ENCODE assay signal across 10 cellular contexts in the genomic region with DNA sequence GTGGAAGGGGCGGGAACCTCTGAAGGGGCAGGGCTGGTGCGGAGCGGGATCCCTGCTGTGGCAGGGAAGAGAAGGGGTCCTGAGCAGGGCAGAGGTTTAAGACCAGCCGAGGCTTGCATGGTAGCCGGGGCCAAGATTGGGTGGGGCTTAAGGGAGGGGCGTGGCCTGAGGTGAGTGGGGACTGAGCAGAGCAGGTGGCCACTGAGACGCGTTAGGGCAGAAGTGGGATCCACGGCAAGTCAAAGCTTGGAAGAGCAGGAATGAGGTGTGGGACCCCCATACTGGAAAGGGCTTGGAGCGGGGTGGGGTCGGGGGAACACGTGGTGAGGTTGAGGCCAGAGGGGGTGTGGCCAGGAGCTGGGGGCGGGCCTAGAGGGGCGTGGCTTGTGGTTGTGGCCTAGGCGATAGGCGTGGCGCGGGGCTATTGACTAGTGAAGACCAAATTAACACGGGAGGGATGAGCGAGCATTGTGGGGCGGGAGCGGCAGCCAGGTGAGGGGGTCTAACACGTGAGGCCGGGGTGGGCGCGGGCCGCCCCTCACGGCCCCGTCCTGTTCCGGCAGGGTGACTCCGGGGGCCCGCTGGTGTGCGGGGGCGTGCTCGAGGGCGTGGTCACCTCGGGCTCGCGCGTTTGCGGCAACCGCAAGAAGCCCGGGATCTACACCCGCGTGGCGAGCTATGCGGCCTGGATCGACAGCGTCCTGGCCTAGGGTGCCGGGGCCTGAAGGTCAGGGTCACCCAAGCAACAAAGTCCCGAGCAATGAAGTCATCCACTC. TPM values are rescaled to one million over a fixed set of nuclear protein-coding genes. Genes with fewer than 3 reads are reported as not detected.
DNase-seq lines count a peak whose midpoint lies in the region; ATAC-seq and TF ChIP-seq lines count a peak whose summit lies in the region.
"Had no signal": no experiment of that assay in that cellular context is flagged by ENCODE, and none has a peak within 500 bp of the region (broad histone marks: within the 10 kb centered on the region; RNA-seq: fewer than 3 reads in every experiment).

No MANE protein-coding gene starts in this region.

- intact Hi-C loops in activated CD4-positive, alpha-beta T cell treated with anti-CD3 and anti-CD28 coated beads, Interleukin-2, amount 10 ng/mL, durations not matched to agents 24 days and 14 days (cut with micrococcal nuclease), result loop anchor here (1.0 to 2.0 kb wide), 3 partner anchors 10 to 120 kb away; no protein-coding TSS in a partner anchor
- intact Hi-C loops in colonic mucosa (cut with DNase I), result loop anchor here (10.0 kb wide), 1 partner anchor 122 kb away; the partner anchor contains the start of gene WDR18

- no peak for TF ChIP-seq CTCF in colonic mucosa (IDR thresholded peaks at IDR 0.05)

- H3K27me3 Mint-ChIP-seq in activated CD4-positive, alpha-beta T cell treated with anti-CD3 and anti-CD28 coated beads, Interleukin-2, amount 10 ng/mL, durations not matched to agents 24 days and 14 days, result peaks cover 11% of the 10 kb centered on the region

- H3K36me3 ChIP-seq in colonic mucosa, result no peaks in the 10 kb centered on the region
- peaks cover 0 to 14% (median 10%) of the 10 kb centered on the region in 5 donors for H3K36me3 ChIP-seq in subcutaneous abdominal adipose tissue (ENCODE audit: control insufficient read depth in 5 of 5, insufficient read depth in 5 of 5, low read length in 5 of 5)

- H3K4me3 ChIP-seq in colonic mucosa (no peak overlapping the region), subcutaneous abdominal adipose tissue (ENCODE audit: low read depth in 1 of 5, low read length in 5 of 5) (peak overlapping the region in 3 of 5 donors; percentile 9 to 30 (median 12))

- peaks cover 5% of the 10 kb centered on the region for H3K4me1 Mint-ChIP-seq in activated CD4-positive, alpha-beta T cell treated with anti-CD3 and anti-CD28 coated beads, Interleukin-2, amount 10 ng/mL, durations not matched to agents 24 days and 14 days

- ATAC-seq in GM18868 (IDR thresholded peaks at IDR 0.05; ENCODE audit: unreplicated experiment), result no peak

- H3K27ac Mint-ChIP-seq in activated CD4-positive, alpha-beta T cell treated with anti-CD3 and anti-CD28 coated beads, Interleukin-2, amount 10 ng/mL, durations not matched to agents 24 days and 14 days, result peak overlapping the region; percentile 72

- H3K9me3 ChIP-seq in colonic mucosa, result no peaks in the 10 kb centered on the region
- no peaks in the 10 kb centered on the region for H3K9me3 ChIP-seq in subcutaneous abdominal adipose tissue (ENCODE audit: control insufficient read depth in 5 of 5, low read length in 5 of 5)
- H3K9me3 ChIP-seq: ascending aorta had no signal

- H3K36me3 Mint-ChIP-seq in activated CD4-positive, alpha-beta T cell treated with anti-CD3 and anti-CD28 coated beads, Interleukin-2, amount 10 ng/mL, durations not matched to agents 24 days and 14 days (ENCODE audit: low read depth), result peaks cover 5% of the 10 kb centered on the region

- H3K27me3 ChIP-seq in colonic mucosa (peaks cover 9% of the 10 kb centered on the region), subcutaneous abdominal adipose tissue (ENCODE audit: control insufficient read depth in 5 of 5, insufficient read depth in 4 of 5, low read length in 5 of 5) (peaks cover 0 to 4% (median 0%) of the 10 kb centered on the region in 5 donors)

- H3K4me3 Mint-ChIP-seq in activated CD4-positive, alpha-beta T cell treated with anti-CD3 and anti-CD28 coated beads, Interleukin-2, amount 10 ng/mL, durations not matched to agents 24 days and 14 days, result peak overlapping the region; percentile 79

- DNase-seq in NCI-H748 (lab: John Stamatoyannopoulos, UW; ENCODE audit: unreplicated experiment) (peak; percentile 58), NCI-H748 treated with DMSO at 0.1 percent for 48 hours (lab: John Stamatoyannopoulos, UW) (no peak), colonic mucosa (peak; percentile 74), mucosa of gallbladder (ENCODE audit: low spot score) (peak; percentile 56), NCI-H446 (lab: John Stamatoyannopoulos, UW) (no peak)
- peak; percentile 95 for DNase-seq in activated CD4-positive, alpha-beta T cell treated with anti-CD3 and anti-CD28 coated beads, Interleukin-2, amount 10 ng/mL, durations not matched to agents 24 days and 14 days

- no peaks in the 10 kb centered on the region for H3K9me3 Mint-ChIP-seq in activated CD4-positive, alpha-beta T cell treated with anti-CD3 and anti-CD28 coated beads, Interleukin-2, amount 10 ng/mL, durations not matched to agents 24 days and 14 days

- H3K9ac ChIP-seq in colonic mucosa (ENCODE audit: low read depth in 2 of 2, low read length in 2 of 2) (peak overlapping the region in 1 of 2 donors; percentile 35), subcutaneous abdominal adipose tissue (ENCODE audit: low read length in 5 of 5) (no peak overlapping the region)

- H3K27ac ChIP-seq in colonic mucosa (no peak overlapping the region), subcutaneous abdominal adipose tissue (ENCODE audit: low read depth, low read length) (no peak overlapping the region)
- H3K27ac ChIP-seq: C4-2B had no signal

- H3K4me1 ChIP-seq in colonic mucosa, result no peaks in the 10 kb centered on the region
- peaks cover 3 to 39% (median 35%) of the 10 kb centered on the region in 5 donors for H3K4me1 ChIP-seq in subcutaneous abdominal adipose tissue (ENCODE audit: control insufficient read depth in 5 of 5, insufficient read depth in 5 of 5, low read length in 5 of 5)

RNA-seq across cellular contexts. Expression of gene CFD, which starts 3.3 kb away (rescaled TPM):
- total RNA-seq in activated CD4-positive, alpha-beta T cell treated with anti-CD3 and anti-CD28 coated beads, Interleukin-2, amount 10 ng/mL, durations not matched to agents 24 days and 14 days, result 1.4 and 2.5 TPM in 2 replicates
- 10 to 100 TPM; 42.2 to 55.3 TPM for total RNA-seq in colonic mucosa
- 133 TPM for total RNA-seq in mucosa of gallbladder

RNA-seq across cellular contexts. Expression of gene ELANE, which starts 10.6 kb away (rescaled TPM):
- total RNA-seq in activated CD4-positive, alpha-beta T cell treated with anti-CD3 and anti-CD28 coated beads, Interleukin-2, amount 10 ng/mL, durations not matched to agents 24 days and 14 days, result not detected in 2 replicates
- not detected for total RNA-seq in colonic mucosa
- total RNA-seq in mucosa of gallbladder, result not detected
- total RNA-seq: ascending aorta had no signal

RNA-seq across cellular contexts. Expression of gene PRTN3, which starts 21.9 kb away (rescaled TPM):
- not detected in 2 replicates for total RNA-seq in activated CD4-positive, alpha-beta T cell treated with anti-CD3 and anti-CD28 coated beads, Interleukin-2, amount 10 ng/mL, durations not matched to agents 24 days and 14 days
- total RNA-seq in colonic mucosa (not detected), mucosa of gallbladder (not detected)
- total RNA-seq: ascending aorta had no signal

RNA-seq across cellular contexts. Expression of gene MED16, which starts 30.3 kb away (rescaled TPM):
- 58.1 and 61.1 TPM in 2 replicates for total RNA-seq in activated CD4-positive, alpha-beta T cell treated with anti-CD3 and anti-CD28 coated beads, Interleukin-2, amount 10 ng/mL, durations not matched to agents 24 days and 14 days
- total RNA-seq in colonic mucosa (10 to 100 TPM; 73.3 to 83.2 TPM), mucosa of gallbladder (66.9 TPM)

RNA-seq across cellular contexts. Expression of gene RNU6-9, which starts 30.6 kb away (rescaled TPM):
- total RNA-seq in activated CD4-positive, alpha-beta T cell treated with anti-CD3 and anti-CD28 coated beads, Interleukin-2, amount 10 ng/mL, durations not matched to agents 24 days and 14 days, result not detected in 2 replicates
- total RNA-seq in colonic mucosa (not detected), mucosa of gallbladder (not detected)
- total RNA-seq: ascending aorta had no signal

Comparison
In these comparisons a context has a peak if more than half of its experiments do, and no peak if none do; other contexts are left out.
1. DNase-seq: peak in NCI-H748 (single experiment), activated CD4-positive, alpha-beta T cell treated with anti-CD3 and anti-CD28 coated beads, Interleukin-2, amount 10 ng/mL, durations not matched to agents 24 days and 14 days (single experiment), colonic mucosa (single experiment) and mucosa of gallbladder (single experiment); none in NCI-H748 treated with DMSO at 0.1 percent for 48 hours (single experiment) and NCI-H446 (0 of 2).
2. RNA of gene CFD, which starts 3.3 kb away (total RNA-seq): 133 TPM in mucosa of gallbladder (single experiment) and 42.2 to 55.3 TPM in colonic mucosa; 1.4 to 2.5 TPM in activated CD4-positive, alpha-beta T cell treated with anti-CD3 and anti-CD28 coated beads, Interleukin-2, amount 10 ng/mL, durations not matched to agents 24 days and 14 days; every median in the first group is over 10 times any median in the second.